ENCODE assay signal across 8 cellular contexts in the genomic region with DNA sequence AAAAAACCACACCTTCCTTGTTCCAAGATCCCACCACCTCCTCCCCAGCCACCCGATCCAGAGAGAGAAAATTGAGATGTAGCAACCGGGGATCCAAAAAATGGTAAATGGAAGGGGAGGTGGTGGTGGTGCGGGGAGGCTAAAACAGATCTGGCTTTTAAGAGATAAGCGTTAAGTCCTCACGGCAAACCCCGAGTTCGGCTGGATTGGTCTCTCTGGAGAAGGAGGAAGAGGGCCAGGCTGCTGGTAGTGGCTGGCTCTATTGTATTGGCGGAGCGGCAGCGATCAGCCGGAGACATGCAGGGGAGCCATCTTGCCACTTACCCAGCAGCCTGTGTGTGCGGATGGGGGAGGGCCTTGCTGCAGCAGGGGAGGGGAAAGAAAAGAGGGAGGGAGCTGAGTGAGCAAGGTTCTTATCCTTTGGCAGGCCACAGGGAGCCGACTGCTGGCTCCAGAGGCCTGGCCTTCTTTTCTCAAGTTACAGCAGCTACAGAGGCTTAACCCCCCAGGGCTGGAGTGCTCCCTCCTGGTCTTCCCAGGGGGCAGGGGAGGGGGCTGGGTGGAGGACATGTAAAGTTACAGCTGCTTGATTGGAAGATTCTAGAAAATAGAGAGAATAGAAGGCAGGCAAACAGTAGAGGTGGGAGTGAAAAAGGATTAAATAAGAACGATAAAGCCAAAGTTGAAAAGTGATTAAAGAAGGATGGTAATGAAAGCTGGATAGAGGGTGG. TPM values are rescaled to one million over a fixed set of nuclear protein-coding genes. Genes with fewer than 3 reads are reported as not detected.
A peak's percentile ranks its signal among the peaks of the same experiment; 100 is the strongest.
DNase-seq lines count a peak whose midpoint lies in the region; ATAC-seq, FAIRE-seq and TF ChIP-seq lines count a peak whose summit lies in the region.

No MANE protein-coding gene starts in this region.

- peak; percentile 73 for DNase-seq in GM12891 (ENCODE audit: insufficient read length, low spot score)
- DNase-seq in RPMI7951 (ENCODE audit: low read depth), result peak; percentile 88
- DNase-seq in hepatocyte (ENCODE audit: low spot score), result peak; percentile 94
- peak; percentile 95 for DNase-seq in sigmoid colon
- no peak for DNase-seq in NCI-H1930 (lab: John Stamatoyannopoulos, UW)
- no peak for DNase-seq in midbrain (lab: John Stamatoyannopoulos, UW)

- H3K4me1 ChIP-seq in hepatocyte (ENCODE audit: insufficient read depth) (peaks cover 33% of the 10 kb centered on the region), sigmoid colon (peaks cover 0 to 41% (median 38%) of the 10 kb centered on the region in 4 donors)

- H3K27me3 ChIP-seq in hepatocyte, result no peaks in the 10 kb centered on the region
- no peaks in the 10 kb centered on the region for H3K27me3 ChIP-seq in sigmoid colon

- H4K20me1 ChIP-seq in hepatocyte (ENCODE audit: insufficient read depth, poor library complexity, severe bottlenecking), result peaks cover 16% of the 10 kb centered on the region

- peaks cover 77% of the 10 kb centered on the region for H3K79me2 ChIP-seq in hepatocyte

- no peaks in the 10 kb centered on the region for H3K9me2 ChIP-seq in hepatocyte (replicated peaks; ENCODE audit: insufficient read depth)

- H3K4me2 ChIP-seq in hepatocyte, result peak overlapping the region; percentile 92

- intact Hi-C loops in sigmoid colon (cut with DNase I), result no loop called here

- H3K27ac ChIP-seq in angular gyrus (ENCODE audit: low read depth, low read length) (peak overlapping the region; percentile 95), hepatocyte (peak overlapping the region; percentile 89), sigmoid colon (peak overlapping the region; percentile 75 to 87 (median 84))

- no peak for TF ChIP-seq EP300 in sigmoid colon (IDR thresholded peaks at IDR 0.05)

- TF ChIP-seq CTCF in hepatocyte (IDR thresholded peaks at IDR 0.05; ENCODE audit: poor library complexity), result no peak
- no peak for TF ChIP-seq CTCF in sigmoid colon (IDR thresholded peaks at IDR 0.05)

- FAIRE-seq in GM12891 (lab: Jason Lieb, UNC), result peak; percentile 94

- H3K36me3 ChIP-seq in hepatocyte (replicated peaks; ENCODE audit: insufficient read depth, low read depth) (no peaks in the 10 kb centered on the region), sigmoid colon (peaks cover 7 to 70% (median 51%) of the 10 kb centered on the region in 4 donors)

- H3K9me3 ChIP-seq in hepatocyte (ENCODE audit: low read depth), result no peaks in the 10 kb centered on the region
- no peaks in the 10 kb centered on the region for H3K9me3 ChIP-seq in sigmoid colon

- H3K4me3 ChIP-seq in hepatocyte, result peak overlapping the region; percentile 87
- peak overlapping the region; percentile 49 to 63 (median 54) for H3K4me3 ChIP-seq in sigmoid colon

- H2AFZ ChIP-seq in hepatocyte, result peak overlapping the region; percentile 36

- TF ChIP-seq POLR2A in GM12891 (IDR thresholded peaks at IDR 0.05; ENCODE audit: low read depth, low read length), result peak; percentile 86
- TF ChIP-seq POLR2A in sigmoid colon (IDR thresholded peaks at IDR 0.05), result peak in 1 of 2 donors; percentile 28

- ATAC-seq in HG02759 (IDR thresholded peaks at IDR 0.05; ENCODE audit: unreplicated experiment), result peak; percentile 90

- 2% methylated on average over 13 of the region's 14 CpGs for WGBS in hepatocyte (ENCODE audit: low lambda C conversion rate, missing lambda C conversion rate)
- 1 to 2% methylated on average over 14 of the region's 14 CpGs for WGBS in sigmoid colon, 2 donors

TF ChIP-seq in GM12891, 5 proteins besides CTCF, POLR2A, EP300 and RAD21:
- TF ChIP-seq SPI1 (IDR thresholded peaks at IDR 0.05; ENCODE audit: low read depth, low read length), result no peak
- peak; percentile 94 for TF ChIP-seq POLR2AphosphoS5 (IDR thresholded peaks at IDR 0.05; ENCODE audit: low read depth, low read length)
- TF ChIP-seq PAX5 (IDR thresholded peaks at IDR 0.05; ENCODE audit: insufficient read depth, low read length, severe bottlenecking), result no peak
- TF ChIP-seq TAF1 (IDR thresholded peaks at IDR 0.05; ENCODE audit: low read depth, low read length), result peak; percentile 96
- 0 out of 2 replicates have a peak, but pooled peaks have one; percentile 62 for TF ChIP-seq POU2F2 (IDR thresholded peaks at IDR 0.05; ENCODE audit: low read depth, low read length)
TF ChIP-seq in GM12891: peak in this region for 3.

RNA-seq across cellular contexts. Expression of a gene that starts 14.1 kb away (rescaled TPM):
- polyA plus RNA-seq in GM12891 (2012; ENCODE audit: low read depth, missing spikeins), result 1.1 TPM
- total RNA-seq in RPMI7951 (2014; rRNA removed; shearing (Covaris generic)), result 6.7 and 8.3 TPM in 2 replicates
- total RNA-seq in hepatocyte (6.7 and 6.9 TPM in 2 replicates), sigmoid colon (1 to 10 TPM; 2.0 to 7.5 (median 2.8) TPM)
- polyA plus RNA-seq in hepatocyte (18.0 and 19.8 TPM in 2 replicates), sigmoid colon (1 to 10 TPM in 1 of 3 donors, under 1 TPM in 2; 0.46 to 5.4 (median 0.60) TPM)

RNA-seq across cellular contexts. Expression of a gene that starts 23.5 kb away (rescaled TPM):
- 77.2 TPM for polyA plus RNA-seq in GM12891 (2012; ENCODE audit: low read depth, missing spikeins)
- 37.1 and 38.9 TPM in 2 replicates for total RNA-seq in RPMI7951 (2014; rRNA removed; shearing (Covaris generic))
- total RNA-seq in hepatocyte (97.5 and 108 TPM in 2 replicates), sigmoid colon (100 to 1,000 TPM in 1 of 4 donors, 10 to 100 TPM in 3; 79.9 to 129 (median 93.9) TPM)
- polyA plus RNA-seq in hepatocyte (44.3 and 49.2 TPM in 2 replicates), sigmoid colon (100 to 1,000 TPM in 1 of 3 donors, 10 to 100 TPM in 2; 37.8 to 114 (median 40.9) TPM)

RNA-seq across cellular contexts. Expression of a gene that starts 23.9 kb away (rescaled TPM):
- 31.5 TPM for polyA plus RNA-seq in GM12891 (2012; ENCODE audit: low read depth, missing spikeins)
- total RNA-seq in RPMI7951 (2014; rRNA removed; shearing (Covaris generic)), result 62.0 and 65.7 TPM in 2 replicates
- total RNA-seq in hepatocyte, result 47.7 and 64.9 TPM in 2 replicates
- 118 and 146 TPM in 2 replicates for polyA plus RNA-seq in hepatocyte
- 10 to 100 TPM; 22.4 to 38.9 (median 30.1) TPM for total RNA-seq in sigmoid colon
- polyA plus RNA-seq in sigmoid colon, result 10 to 100 TPM; 49.2 to 94.3 (median 50.0) TPM

RNA-seq across cellular contexts. Expression of a gene that starts 29.4 kb away (rescaled TPM):
- not detected for polyA plus RNA-seq in GM12891 (2012; ENCODE audit: low read depth, missing spikeins)
- 0.10 TPM in 1 of 2 replicates, not detected in the other for total RNA-seq in RPMI7951 (2014; rRNA removed; shearing (Covaris generic))
- not detected in 2 replicates for total RNA-seq in hepatocyte
- polyA plus RNA-seq in hepatocyte, result not detected in 2 replicates
- under 1 TPM in 1 of 4 donors, not detected in 3; 0.41 TPM for total RNA-seq in sigmoid colon
- under 1 TPM in 1 of 3 donors, not detected in 2; 0.06 TPM for polyA plus RNA-seq in sigmoid colon

RNA-seq across cellular contexts. Expression of a gene that starts 33.4 kb away (rescaled TPM):
- polyA plus RNA-seq in GM12891 (2012; ENCODE audit: low read depth, missing spikeins), result not detected
- not detected in 2 replicates for total RNA-seq in RPMI7951 (2014; rRNA removed; shearing (Covaris generic))
- total RNA-seq in hepatocyte, result not detected in 2 replicates
- not detected in 2 replicates for polyA plus RNA-seq in hepatocyte
- total RNA-seq in sigmoid colon, result under 1 TPM in 1 of 4 donors, not detected in 3; 0.27 TPM
- polyA plus RNA-seq in sigmoid colon, result not detected

Comparison
In these comparisons a context has a peak if more than half of its experiments do, and no peak if none do; other contexts are left out.
1. DNase-seq: peak in GM12891 (single experiment), RPMI7951 (single experiment), hepatocyte (single experiment) and sigmoid colon (single experiment); none in NCI-H1930 (0 of 2) and midbrain (single experiment).
2. Peak in every context shown above with its lines, with median percentiles within 50 percentile points of each other: H3K27ac ChIP-seq.